ENCODE assay signal across 8 cellular contexts in the genomic region with DNA sequence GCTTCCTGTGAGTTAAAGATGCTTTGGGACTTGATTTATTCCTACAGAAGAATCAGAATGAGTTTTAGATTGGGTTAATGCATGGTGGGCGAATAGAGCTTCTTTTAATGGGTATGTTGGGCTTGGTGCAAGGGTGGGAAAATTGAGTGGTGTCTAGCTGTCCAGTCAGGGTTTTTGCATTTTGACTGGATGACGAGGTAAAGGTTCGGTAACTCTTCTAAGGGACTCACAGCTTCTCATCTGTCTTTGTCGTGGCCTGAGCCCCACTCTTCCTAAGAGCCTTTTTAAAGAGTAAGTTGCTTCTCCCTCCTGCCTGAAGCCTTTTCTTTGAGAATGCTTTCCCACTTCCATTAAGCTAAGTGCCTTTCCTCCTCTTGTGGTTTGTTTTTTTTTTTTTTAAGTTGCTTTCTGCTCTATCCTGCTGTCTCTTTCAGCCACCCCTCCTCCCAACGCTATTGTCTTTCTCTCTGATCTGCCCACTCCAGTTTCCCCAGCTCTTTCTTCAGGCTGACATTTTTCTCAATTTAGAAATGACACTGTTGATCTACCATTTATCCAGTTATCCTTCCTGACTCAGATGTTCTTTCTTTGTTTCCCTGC. TPM values are rescaled to one million over a fixed set of nuclear protein-coding genes. Genes with fewer than 3 reads are reported as not detected.
A peak's percentile ranks its signal among the peaks of the same experiment; 100 is the strongest.
DNase-seq lines count a peak whose midpoint lies in the region; FAIRE-seq and TF ChIP-seq lines count a peak whose summit lies in the region.

No MANE protein-coding gene starts in this region.

- H4K20me1 ChIP-seq in H1 (replicated peaks in 1 of 2; ENCODE audit: control insufficient read depth in 1 of 2, insufficient read depth in 2 of 2, low read length in 2 of 2) (peaks cover 8 to 9% of the 10 kb centered on the region in 2 experiments), osteoblast (ENCODE audit: insufficient read depth, low read length) (peaks cover 42% of the 10 kb centered on the region)

- H3K36me3 ChIP-seq in CD8-positive, alpha-beta memory T cell (ENCODE audit: insufficient read depth, low read length), result no peaks in the 10 kb centered on the region
- H3K36me3 ChIP-seq in H1 (ENCODE audit: control insufficient read depth in 2 of 4, insufficient read depth in 4 of 4, low read length in 3 of 4) (peaks cover 0 to 3% (median 0%) of the 10 kb centered on the region in 4 experiments; a peak in 1 of 8 replicates), osteoblast (ENCODE audit: insufficient read depth, low read length) (peaks cover 17% of the 10 kb centered on the region)

- peak overlapping the region; percentile 27 to 95 (median 87) for H3K27ac Mint-ChIP-seq in CD8-positive, alpha-beta memory T cell

- no peak overlapping the region for H2AFZ ChIP-seq in H1 (ENCODE audit: low read length)
- H2AFZ ChIP-seq in osteoblast (ENCODE audit: low read length), result no peak overlapping the region

- H3K23ac ChIP-seq in H1 (ENCODE audit: insufficient read length), result no peak overlapping the region

- no peak overlapping the region for H2BK20ac ChIP-seq in H1 (ENCODE audit: low read length)

- H3K9me3 ChIP-seq in CD8-positive, alpha-beta memory T cell (ENCODE audit: low read length), result no peaks in the 10 kb centered on the region
- H3K9me3 ChIP-seq in H1 (ENCODE audit: insufficient read depth in 2 of 2, low read depth in 1 of 2, low read length in 1 of 2) (no peaks in the 10 kb centered on the region), osteoblast (ENCODE audit: low read depth, low read length) (no peaks in the 10 kb centered on the region)

- no peak for FAIRE-seq in H1 (lab: Jason Lieb, UNC)

- H3K36me3 Mint-ChIP-seq in CD8-positive, alpha-beta memory T cell, result peaks cover 0 to 34% (median 2%) of the 10 kb centered on the region in 3 donors

- H3K79me1 ChIP-seq in H1 (ENCODE audit: low read depth, low read length), result peaks cover 10% of the 10 kb centered on the region

- H3K4me2 ChIP-seq in H1 (ENCODE audit: insufficient read depth in 1 of 2, low read depth in 2 of 2, low read length in 2 of 2), result peak overlapping the region; percentile 81 to 100
- peak overlapping the region; percentile 98 for H3K4me2 ChIP-seq in osteoblast (ENCODE audit: insufficient read depth, low read length)

- CTCF ChIA-PET in CD8-positive, alpha-beta memory T cell (lab: Charles Lee), result interaction anchor here (0.7 to 11.2 kb wide), 7 partner anchors 11 to 176 kb away, joined by 3 to 161 read pairs (median 3); a partner anchor contains a TSS
- CTCF ChIA-PET in H1 (lab: Charles Lee; ENCODE audit: partially characterized antibody), result interaction anchor here (0.7 to 52.8 kb wide), 7 partner anchors 12 to 81 kb away, joined by 3 to 1179 read pairs (median 3); a partner anchor contains a TSS

- H3K23me2 ChIP-seq in H1 (ENCODE audit: low read depth, low read length), result peaks cover 3% of the 10 kb centered on the region

- H3K79me2 ChIP-seq in H1 (ENCODE audit: control insufficient read depth in 1 of 2, insufficient read depth in 2 of 2, low read length in 2 of 2), result peaks cover 11 to 51% of the 10 kb centered on the region in 2 experiments
- H3K79me2 ChIP-seq in osteoblast (ENCODE audit: insufficient read depth, low read length), result peaks cover 60% of the 10 kb centered on the region

- no peak overlapping the region for H3K56ac ChIP-seq in H1 (replicated peaks; ENCODE audit: insufficient read length, low read depth, low read length)

- POLR2A ChIA-PET in CD8-positive, alpha-beta memory T cell (lab: Charles Lee), result interaction anchor here (0.6 to 1.7 kb wide), 4 partner anchors 163 to 944 kb away, joined by 3 to 7 read pairs (median 4); no protein-coding TSS in a partner anchor
- POLR2A ChIA-PET in H1 (lab: Charles Lee; ENCODE audit: partially characterized antibody), result interaction anchor here (0.6 to 20.9 kb wide), 13 partner anchors 9 to 190 kb away, joined by 3 to 208 read pairs (median 6); a partner anchor contains a TSS

- no peak for TF ChIP-seq EP300 in H1 (IDR thresholded peaks at IDR 0.05; ENCODE audit: borderline replicate concordance in 1 of 2, low read depth in 2 of 2, low read length in 2 of 2)

- no peak overlapping the region for H4K91ac ChIP-seq in H1 (replicated peaks; ENCODE audit: insufficient read length, low read length)

- no peak for DNase-seq in CD8-positive, alpha-beta memory T cell
- DNase-seq in NCI-H2227 treated with DMSO at 0.1 percent for 48 hours (lab: John Stamatoyannopoulos, UW) (peak; percentile 60), H1 (ENCODE audit: low read depth in 1 of 2, low spot score in 2 of 2) (no peak), osteoblast (ENCODE audit: insufficient read length, low spot score, missing footprints) (peak; percentile 80), NCI-H2029 treated with DMSO at 0.1 percent for 48 hours (lab: John Stamatoyannopoulos, UW) (no peak), T-helper 9 cell (no peak), SHP77 (lab: John Stamatoyannopoulos, UW) (no peak)
- no peak for DNase-seq in stimulated activated CD4-positive, alpha-beta T cell treated with anti-CD3 and anti-CD28 coated beads, Interleukin-2, amount 100 ng/mL, for 24 hours

- no peaks in the 10 kb centered on the region for H3K9me3 Mint-ChIP-seq in CD8-positive, alpha-beta memory T cell

- no peak overlapping the region for H4K5ac ChIP-seq in H1 (ENCODE audit: insufficient read length, low read depth, low read length)

- H3K27me3 ChIP-seq in CD8-positive, alpha-beta memory T cell (ENCODE audit: insufficient read depth, low read length, poor library complexity, severe bottlenecking), result no peaks in the 10 kb centered on the region
- H3K27me3 ChIP-seq in H1 (replicated peaks in 1 of 4; ENCODE audit: control insufficient read depth in 3 of 4, extremely low read depth in 1 of 4, insufficient read depth in 3 of 4, low read length in 3 of 4) (no peaks in the 10 kb centered on the region), osteoblast (ENCODE audit: insufficient read depth, low read length) (no peaks in the 10 kb centered on the region)

- H3K4me3 Mint-ChIP-seq in CD8-positive, alpha-beta memory T cell, result peak overlapping the region; percentile 92 to 100 (median 97)

- no peak overlapping the region for H3K4ac ChIP-seq in H1 (replicated peaks; ENCODE audit: insufficient read length, low read depth, low read length)

- TF ChIP-seq POLR2A in H1 (IDR thresholded peaks at IDR 0.05; ENCODE audit: control extremely low read depth in 1 of 2, low read depth in 2 of 2, low read length in 2 of 2), result no peak

- no peak overlapping the region for H2AK5ac ChIP-seq in H1 (ENCODE audit: low read depth, low read length)

- peaks cover 17% of the 10 kb centered on the region for H3K4me1 ChIP-seq in CD8-positive, alpha-beta memory T cell (ENCODE audit: insufficient read depth, low read length)
- H3K4me1 ChIP-seq in H1 (replicated peaks in 1 of 4; ENCODE audit: control insufficient read depth in 3 of 4, insufficient read depth in 4 of 4, low read length in 3 of 4) (peaks cover 0 to 4% (median 3%) of the 10 kb centered on the region in 4 experiments; a peak in 3 of 7 replicates), osteoblast (ENCODE audit: insufficient read depth, low read length) (peaks cover 12% of the 10 kb centered on the region)

- TF ChIP-seq CTCF in H1 (IDR thresholded peaks at IDR 0.05; ENCODE audit: control extremely low read depth in 1 of 3, insufficient read depth in 1 of 3, low read depth in 1 of 3, low read length in 3 of 3), result no peak
- no peak for TF ChIP-seq CTCF in osteoblast (IDR thresholded peaks at IDR 0.05; ENCODE audit: extremely low read depth, low read depth, low read length)

- no peak overlapping the region for H2BK5ac ChIP-seq in H1 (ENCODE audit: low read depth, low read length)

- no peak overlapping the region for H3K14ac ChIP-seq in H1 (ENCODE audit: insufficient read length)

- no peaks in the 10 kb centered on the region for H3K27me3 Mint-ChIP-seq in CD8-positive, alpha-beta memory T cell

- no peak overlapping the region for H2BK15ac ChIP-seq in H1 (ENCODE audit: low read length)

- no peak overlapping the region for H4K8ac ChIP-seq in H1 (ENCODE audit: extremely low read depth, insufficient read depth, low read length)

- no peak overlapping the region for H2BK12ac ChIP-seq in H1 (ENCODE audit: low read depth, low read length)

- H3K18ac ChIP-seq in H1 (ENCODE audit: extremely low read depth, low read length), result no peak overlapping the region

- peak overlapping the region; percentile 92 for H3K4me3 ChIP-seq in CD8-positive, alpha-beta memory T cell (ENCODE audit: low read length)
- H3K4me3 ChIP-seq in H1 (ENCODE audit: extremely low read depth in 1 of 4, insufficient read depth in 2 of 4, low read depth in 3 of 4, low read length in 4 of 4), result peak overlapping the region; percentile 89 to 96 (median 94)
- peak overlapping the region; percentile 94 for H3K4me3 ChIP-seq in osteoblast (ENCODE audit: insufficient read depth, low read length)

- H2BK120ac ChIP-seq in H1 (replicated peaks; ENCODE audit: low read depth, low read length), result no peak overlapping the region

- peak overlapping the region; percentile 77 for H3K27ac ChIP-seq in CD8-positive, alpha-beta memory T cell (ENCODE audit: low read depth, low read length)
- H3K27ac ChIP-seq in H1 (ENCODE audit: low read depth, low read length) (no peak overlapping the region), osteoblast (ENCODE audit: low read depth, low read length) (peak overlapping the region; percentile 95)

- TF ChIP-seq RAD21 in H1 (IDR thresholded peaks at IDR 0.05 in 1 of 2, conservative IDR thresholded peaks at IDR 0.05 in 1 of 2; ENCODE audit: low read depth in 2 of 2, low read length in 2 of 2), result no peak

- 41% methylated on average over 5 of the region's 5 CpGs; no CpG with 5 or more reads in 1 of the 2 experiments for WGBS in H1 (ENCODE audit: extremely low coverage in 1 of 2, insufficient coverage in 1 of 2, insufficient read length in 1 of 2, insufficient replicate concordance in 2 of 2, low coverage in 1 of 2, low lambda C conversion rate in 2 of 2, missing lambda C conversion rate in 1 of 2), 2 experiments

- H3K9ac ChIP-seq in H1 (replicated peaks in 1 of 4; ENCODE audit: extremely low read depth in 1 of 4, low read depth in 3 of 4, low read length in 3 of 4), result peak overlapping the region in 2 of 4 experiments; percentile 94 to 96; a peak in 3 of 7 replicates

- peaks cover 36 to 50% (median 45%) of the 10 kb centered on the region in 3 donors for H3K4me1 Mint-ChIP-seq in CD8-positive, alpha-beta memory T cell

RNA-seq across cellular contexts. Expression of a gene that starts 1.1 kb away (rescaled TPM):
- 10 to 100 TPM; 65.8 to 71.9 TPM for total RNA-seq in CD8-positive, alpha-beta memory T cell
- polyA plus RNA-seq in CD8-positive, alpha-beta memory T cell, result 61.5 TPM
- total RNA-seq in H1 (2021; fragmentation: NEBNext Ultra II Directional; extraction: Animal tissue kit (Norgen Biotek cat#: 25700)), result 67.2 and 79.2 TPM in 2 replicates
- 53.6 and 88.1 TPM in 2 replicates for polyA plus RNA-seq in H1 (2011; rRNA removed)
- 54.2 TPM for polyA plus RNA-seq in H1 (2011; cell fraction: cytosol; rRNA removed)
- polyA plus RNA-seq in H1 (2011; cell fraction: nucleus; rRNA removed), result 92.9 TPM
- polyA plus RNA-seq in H1 (2012, experiment 1 of 2), result 54.9 to 59.5 TPM (median 58.3 TPM) in 4 replicates
- 59.4 TPM for polyA plus RNA-seq in H1 (2012, experiment 2 of 2)
- 59.5 TPM for polyA plus RNA-seq in H1 (2013, experiment 1 of 2)
- polyA plus RNA-seq in H1 (2013, experiment 2 of 2), result 55.5 TPM
- polyA minus RNA-seq in H1 (2011; rRNA and poly(A)+ RNA removed), result 39.9 and 69.2 TPM in 2 replicates
- polyA minus RNA-seq in H1 (2011; cell fraction: cytosol; rRNA and poly(A)+ RNA removed), result 31.1 TPM
- polyA minus RNA-seq in H1 (2011; cell fraction: nucleus; rRNA and poly(A)+ RNA removed), result 38.0 TPM
- 44.2 and 48.1 TPM in 2 replicates for total RNA-seq in osteoblast

RNA-seq across cellular contexts. Expression of a gene that starts 19.8 kb away (rescaled TPM):
- total RNA-seq in CD8-positive, alpha-beta memory T cell, result 1 to 10 TPM in 1 of 2 experiments, under 1 TPM in 1; 0.91 to 1.2 TPM
- 0.59 TPM for polyA plus RNA-seq in CD8-positive, alpha-beta memory T cell
- 0.88 and 1.3 TPM in 2 replicates for total RNA-seq in H1 (2021; fragmentation: NEBNext Ultra II Directional; extraction: Animal tissue kit (Norgen Biotek cat#: 25700))
- 1.1 TPM in 2 replicates for polyA plus RNA-seq in H1 (2011; rRNA removed)
- polyA plus RNA-seq in H1 (2011; cell fraction: cytosol; rRNA removed), result 1.3 TPM
- 1.4 TPM for polyA plus RNA-seq in H1 (2011; cell fraction: nucleus; rRNA removed)
- 0.97 to 1.5 TPM (median 1.1 TPM) in 4 replicates for polyA plus RNA-seq in H1 (2012, experiment 1 of 2)
- polyA plus RNA-seq in H1 (2012, experiment 2 of 2), result 1.4 TPM
- polyA plus RNA-seq in H1 (2013, experiment 1 of 2), result 1.1 TPM
- polyA plus RNA-seq in H1 (2013, experiment 2 of 2), result 1.2 TPM
- 0.61 and 0.88 TPM in 2 replicates for polyA minus RNA-seq in H1 (2011; rRNA and poly(A)+ RNA removed)
- 1.2 TPM for polyA minus RNA-seq in H1 (2011; cell fraction: cytosol; rRNA and poly(A)+ RNA removed)
- 2.3 TPM for polyA minus RNA-seq in H1 (2011; cell fraction: nucleus; rRNA and poly(A)+ RNA removed)
- total RNA-seq in osteoblast, result not detected in 2 replicates

RNA-seq across cellular contexts. Expression of a gene that starts 20.1 kb away (rescaled TPM):
- total RNA-seq in CD8-positive, alpha-beta memory T cell, result 1 to 10 TPM in 1 of 2 experiments, under 1 TPM in 1; 0.62 to 1.0 TPM
- not detected for polyA plus RNA-seq in CD8-positive, alpha-beta memory T cell
- total RNA-seq in H1 (2021; fragmentation: NEBNext Ultra II Directional; extraction: Animal tissue kit (Norgen Biotek cat#: 25700)), result 11.7 and 11.8 TPM in 2 replicates
- 13.3 and 19.4 TPM in 2 replicates for polyA plus RNA-seq in H1 (2011; rRNA removed)
- 4.6 TPM for polyA plus RNA-seq in H1 (2011; cell fraction: cytosol; rRNA removed)
- polyA plus RNA-seq in H1 (2011; cell fraction: nucleus; rRNA removed), result 14.3 TPM
- polyA plus RNA-seq in H1 (2012, experiment 1 of 2), result 10.0 to 13.0 TPM (median 12.5 TPM) in 4 replicates
- polyA plus RNA-seq in H1 (2012, experiment 2 of 2), result 11.2 TPM
- polyA plus RNA-seq in H1 (2013, experiment 1 of 2), result 11.6 TPM
- 13.0 TPM for polyA plus RNA-seq in H1 (2013, experiment 2 of 2)
- polyA minus RNA-seq in H1 (2011; rRNA and poly(A)+ RNA removed), result 5.2 and 18.4 TPM in 2 replicates
- polyA minus RNA-seq in H1 (2011; cell fraction: cytosol; rRNA and poly(A)+ RNA removed), result 5.3 TPM
- 21.8 TPM for polyA minus RNA-seq in H1 (2011; cell fraction: nucleus; rRNA and poly(A)+ RNA removed)
- 15.0 and 15.6 TPM in 2 replicates for total RNA-seq in osteoblast

RNA-seq across cellular contexts. Expression of a gene that starts 47.6 kb away (rescaled TPM):
- 10 to 100 TPM; 13.3 to 13.8 TPM for total RNA-seq in CD8-positive, alpha-beta memory T cell
- polyA plus RNA-seq in CD8-positive, alpha-beta memory T cell, result 14.6 TPM
- total RNA-seq in H1 (2021; fragmentation: NEBNext Ultra II Directional; extraction: Animal tissue kit (Norgen Biotek cat#: 25700)), result 0.54 and 0.61 TPM in 2 replicates
- polyA plus RNA-seq in H1 (2011; rRNA removed), result 0.59 and 0.97 TPM in 2 replicates
- polyA plus RNA-seq in H1 (2011; cell fraction: cytosol; rRNA removed), result 0.76 TPM
- 3.3 TPM for polyA plus RNA-seq in H1 (2011; cell fraction: nucleus; rRNA removed)
- polyA plus RNA-seq in H1 (2012, experiment 1 of 2), result 0.67 to 1.3 TPM (median 1.0 TPM) in 4 replicates
- polyA plus RNA-seq in H1 (2012, experiment 2 of 2), result 0.37 TPM
- polyA plus RNA-seq in H1 (2013, experiment 1 of 2), result 0.95 TPM
- polyA plus RNA-seq in H1 (2013, experiment 2 of 2), result 1.1 TPM
- 0.20 and 0.28 TPM in 2 replicates for polyA minus RNA-seq in H1 (2011; rRNA and poly(A)+ RNA removed)
- not detected for polyA minus RNA-seq in H1 (2011; cell fraction: cytosol; rRNA and poly(A)+ RNA removed)
- polyA minus RNA-seq in H1 (2011; cell fraction: nucleus; rRNA and poly(A)+ RNA removed), result 0.30 TPM
- 4.1 and 4.3 TPM in 2 replicates for total RNA-seq in osteoblast

RNA-seq across cellular contexts. Expression of a gene that starts 51.6 kb away (rescaled TPM):
- total RNA-seq in CD8-positive, alpha-beta memory T cell, result 10 to 100 TPM; 44.9 to 49.8 TPM
- 60.6 TPM for polyA plus RNA-seq in CD8-positive, alpha-beta memory T cell
- 16.7 and 19.2 TPM in 2 replicates for total RNA-seq in H1 (2021; fragmentation: NEBNext Ultra II Directional; extraction: Animal tissue kit (Norgen Biotek cat#: 25700))
- polyA plus RNA-seq in H1 (2011; rRNA removed), result 15.0 and 23.4 TPM in 2 replicates
- 14.8 TPM for polyA plus RNA-seq in H1 (2011; cell fraction: cytosol; rRNA removed)
- 26.9 TPM for polyA plus RNA-seq in H1 (2011; cell fraction: nucleus; rRNA removed)
- 8.5 to 12.7 TPM (median 10.9 TPM) in 4 replicates for polyA plus RNA-seq in H1 (2012, experiment 1 of 2)
- 10.7 TPM for polyA plus RNA-seq in H1 (2012, experiment 2 of 2)
- polyA plus RNA-seq in H1 (2013, experiment 1 of 2), result 8.6 TPM
- polyA plus RNA-seq in H1 (2013, experiment 2 of 2), result 7.7 TPM
- polyA minus RNA-seq in H1 (2011; rRNA and poly(A)+ RNA removed), result 9.5 and 15.1 TPM in 2 replicates
- polyA minus RNA-seq in H1 (2011; cell fraction: cytosol; rRNA and poly(A)+ RNA removed), result 12.3 TPM
- 14.0 TPM for polyA minus RNA-seq in H1 (2011; cell fraction: nucleus; rRNA and poly(A)+ RNA removed)
- total RNA-seq in osteoblast, result 62.2 and 78.2 TPM in 2 replicates

Comparison
In these comparisons a context has a peak if more than half of its experiments do, and no peak if none do; other contexts are left out.
1. DNase-seq: peak in NCI-H2227 treated with DMSO at 0.1 percent for 48 hours (single experiment) and osteoblast (single experiment); none in CD8-positive, alpha-beta memory T cell (0 of 5), H1 (0 of 2), NCI-H2029 treated with DMSO at 0.1 percent for 48 hours (single experiment), stimulated activated CD4-positive, alpha-beta T cell treated with anti-CD3 and anti-CD28 coated beads, Interleukin-2, amount 100 ng/mL, for 24 hours (0 of 2), T-helper 9 cell (single experiment) and SHP77 (0 of 2).
2. Peak in every context shown above with its lines, with median percentiles within 50 percentile points of each other: H3K4me3 ChIP-seq.